19 cellular contexts compared by ENCODE assay signal in genomic region chr1:161274874-161275273, GRCh38. TPM values are rescaled to one million over a fixed set of nuclear protein-coding genes. Genes with fewer than 3 reads are reported as not detected.
DNase-seq lines count a peak whose midpoint lies in the region; ATAC-seq lines count a peak whose summit lies in the region.
"Had no signal": no experiment of that assay in that cellular context is flagged by ENCODE, and none has a peak within 500 bp of the region (broad histone marks: within the 10 kb centered on the region; RNA-seq: fewer than 3 reads in every experiment).

No MANE protein-coding gene starts in this region.

- H3K9ac ChIP-seq in trophoblast cell (ENCODE audit: low read length) = no peak overlapping the region
- H3K9ac ChIP-seq: BLaER1 treated with 17β-estradiol and CSF1 and Interleukin-3, amounts not matched to agents 10 nM and 100 nM had no signal

- no peaks in the 10 kb centered on the region for H3K27me3 ChIP-seq in trophoblast cell (ENCODE audit: insufficient read depth, low read length)
- H3K27me3 ChIP-seq: BLaER1 treated with 17β-estradiol and CSF1 and Interleukin-3, amounts not matched to agents 10 nM and 100 nM had no signal

- H4K12ac ChIP-seq in trophoblast cell (ENCODE audit: low read depth, low read length) = no peak overlapping the region

- H3K18ac ChIP-seq in trophoblast cell (ENCODE audit: low read length) = no peak overlapping the region

- H3K27ac ChIP-seq in trophoblast cell (ENCODE audit: low read depth, low read length) = peak overlapping the region; percentile 43
- H3K27ac ChIP-seq: BLaER1 treated with 17β-estradiol and CSF1 and Interleukin-3, amounts not matched to agents 10 nM and 100 nM; PC-9 had no signal

- no peaks in the 10 kb centered on the region for H3K9me3 ChIP-seq in trophoblast cell (ENCODE audit: insufficient read depth, low read depth, low read length)
- H3K9me3 ChIP-seq: BLaER1 treated with 17β-estradiol and CSF1 and Interleukin-3, amounts not matched to agents 10 nM and 100 nM had no signal

- POLR2A ChIA-PET in T-cell (lab: Charles Lee) = no interaction called here

- no peak overlapping the region for H2BK120ac ChIP-seq in trophoblast cell (ENCODE audit: insufficient read depth, low read length, poor library complexity)

- no peak overlapping the region for H4K91ac ChIP-seq in trophoblast cell (ENCODE audit: low read depth, low read length)

- H2AFZ ChIP-seq in trophoblast cell (ENCODE audit: insufficient read depth, low read length, poor library complexity) = no peak overlapping the region
- H2AFZ ChIP-seq: PC-9 had no signal

- CTCF ChIA-PET in T-cell (lab: Charles Lee) = no interaction called here

- H2BK5ac ChIP-seq in trophoblast cell (ENCODE audit: low read depth, low read length, poor library complexity) = no peak overlapping the region

- DNase-seq in DMS 273 treated with DMSO at 0.1 percent for 48 hours (lab: John Stamatoyannopoulos, UW) (peak; percentile 78), NCI-H524 (lab: John Stamatoyannopoulos, UW) (peak; percentile 63 to 88), cerebellar cortex (ENCODE audit: low spot score) (peak; percentile 11), trophoblast cell (peak; percentile 7 to 58), NCI-H2107 (lab: John Stamatoyannopoulos, UW) (no peak), T-cell (no peak)
- DNase-seq: Calu3; CD8-positive, alpha-beta T cell; DMS79; HFFc6; KG1; MV-4-11; NCI-H187 treated with DMSO at 0.1 percent for 48 hours; NCI-H446 treated with DMSO at 0.1 percent for 48 hours; PC-9 had no signal

- no peak overlapping the region for H2BK12ac ChIP-seq in trophoblast cell (ENCODE audit: low read length)

- peaks cover 8 to 14% of the 10 kb centered on the region in 2 experiments for H3K4me1 ChIP-seq in trophoblast cell (ENCODE audit: control insufficient read depth in 1 of 2, insufficient read depth in 2 of 2, low read length in 2 of 2)

- no peaks in the 10 kb centered on the region for H3K79me1 ChIP-seq in trophoblast cell (ENCODE audit: low read length)

- H3K14ac ChIP-seq in trophoblast cell (ENCODE audit: low read length) = no peak overlapping the region

- no peak overlapping the region for H3K27ac Mint-ChIP-seq in T-cell
- H3K27ac Mint-ChIP-seq: CD8-positive, alpha-beta T cell; HFFc6 had no signal

- H3K23ac ChIP-seq in trophoblast cell (ENCODE audit: low read length) = no peak overlapping the region

- no CpG with 5 or more reads among the region's 3 CpGs for WGBS in trophoblast cell (ENCODE audit: extremely low coverage, insufficient coverage, insufficient read length)

- no peak overlapping the region for H3K4me2 ChIP-seq in trophoblast cell (ENCODE audit: low read length)
- H3K4me2 ChIP-seq: BLaER1 treated with 17β-estradiol and CSF1 and Interleukin-3, amounts not matched to agents 10 nM and 100 nM; PC-9 had no signal

- H3K27me3 Mint-ChIP-seq in T-cell = peaks cover 14 to 18% of the 10 kb centered on the region in 2 donors

- H3K4me3 ChIP-seq in trophoblast cell (ENCODE audit: low read depth, low read length) = no peak overlapping the region
- H3K4me3 ChIP-seq: BLaER1 treated with 17β-estradiol and CSF1 and Interleukin-3, amounts not matched to agents 10 nM and 100 nM; PC-9 had no signal

- H3K36me3 Mint-ChIP-seq in T-cell = peaks cover 2% of the 10 kb centered on the region
- H3K36me3 Mint-ChIP-seq: CD8-positive, alpha-beta T cell had no signal

- no peak overlapping the region for H3K4ac ChIP-seq in trophoblast cell (ENCODE audit: low read depth, low read length)

- ATAC-seq in GM21381 (IDR thresholded peaks at IDR 0.05; ENCODE audit: unreplicated experiment) (no peak), T-cell (replicated peaks in 1 of 4) (no peak)
- ATAC-seq: CD8-positive, alpha-beta T cell had no signal

- no peak overlapping the region for H2AK5ac ChIP-seq in trophoblast cell (ENCODE audit: low read length)

- H3K9me3 Mint-ChIP-seq in T-cell = no peaks in the 10 kb centered on the region
- H3K9me3 Mint-ChIP-seq: CD8-positive, alpha-beta T cell; HFFc6 had no signal

- H3K4me3 Mint-ChIP-seq in T-cell = no peak overlapping the region
- H3K4me3 Mint-ChIP-seq: CD8-positive, alpha-beta T cell; HFFc6 had no signal

- H3K4me1 Mint-ChIP-seq in T-cell = no peaks in the 10 kb centered on the region

- no peaks in the 10 kb centered on the region for H3K36me3 ChIP-seq in trophoblast cell (ENCODE audit: control insufficient read depth in 1 of 2, insufficient read depth in 2 of 2, low read length in 2 of 2)

- H4K8ac ChIP-seq in trophoblast cell (ENCODE audit: low read depth, low read length) = peak overlapping the region; percentile 9

- no peaks in the 10 kb centered on the region for H3K79me2 ChIP-seq in trophoblast cell (ENCODE audit: control insufficient read depth, insufficient read depth, low read length, poor library complexity)

RNA-seq across cellular contexts. Expression of gene PCP4L1, which starts 16.3 kb away (rescaled TPM):
- polyA plus RNA-seq in trophoblast cell (2013) = 0.99 and 1.1 TPM in 2 replicates
- not detected for total RNA-seq in T-cell
- total RNA-seq: A673; Calu3; CD8-positive, alpha-beta T cell; HFFc6; HT-29; PC-9 had no signal

RNA-seq across cellular contexts. Expression of gene MPZ, which starts 34.9 kb away (rescaled TPM):
- polyA plus RNA-seq in trophoblast cell (2013) = 1.5 and 1.6 TPM in 2 replicates
- 1 to 10 TPM; 3.4 to 7.9 (median 6.1) TPM for total RNA-seq in T-cell

RNA-seq across cellular contexts. Expression of gene NR1I3, which starts 36.9 kb away (rescaled TPM):
- not detected in 2 replicates for polyA plus RNA-seq in trophoblast cell (2013)
- not detected for total RNA-seq in T-cell
- total RNA-seq: A673; Calu3; CD8-positive, alpha-beta T cell; HFFc6; HT-29; PC-9 had no signal

RNA-seq across cellular contexts. Expression of gene SDHC, which starts 39.3 kb away (rescaled TPM):
- 124 and 129 TPM in 2 replicates for polyA plus RNA-seq in trophoblast cell (2013)
- total RNA-seq in T-cell = 100 to 1,000 TPM in 3 of 5 donors, 10 to 100 TPM in 2; 86.4 to 106 (median 103) TPM

RNA-seq across cellular contexts. Expression of gene TOMM40L, which starts 49.0 kb away (rescaled TPM):
- polyA plus RNA-seq in trophoblast cell (2013) = 7.6 and 7.7 TPM in 2 replicates
- total RNA-seq in T-cell = 10 to 100 TPM in 4 of 5 donors, 1 to 10 TPM in 1; 6.3 to 12.2 (median 11.0) TPM

Comparison
In these comparisons a context has a peak if more than half of its experiments do, and no peak if none do; other contexts are left out.
1. DNase-seq: peak in DMS 273 treated with DMSO at 0.1 percent for 48 hours (single experiment), NCI-H524 (2 of 2), cerebellar cortex (single experiment) and trophoblast cell (2 of 2); none in NCI-H2107 (single experiment) and T-cell (0 of 34).